ENCODE assay signal across 16 cellular contexts in the genomic region with DNA sequence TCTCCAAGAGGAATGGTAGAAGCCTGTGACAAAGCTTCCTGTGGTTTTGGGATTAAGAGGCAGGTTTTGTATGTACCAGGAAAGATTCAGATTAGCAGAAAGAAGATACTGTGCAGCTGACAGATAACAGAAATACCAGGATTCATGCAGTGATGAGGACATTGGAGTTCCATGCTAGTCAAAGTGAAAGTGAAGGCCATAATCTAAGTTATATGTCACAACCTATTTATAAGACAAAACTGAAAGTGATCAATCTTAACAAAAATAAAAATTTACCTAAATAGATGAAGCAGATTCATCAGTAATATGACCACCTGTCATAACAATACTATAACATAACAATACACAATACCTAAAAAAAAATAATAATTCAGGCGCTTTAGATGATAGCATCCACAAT.
DNase-seq lines count a peak whose midpoint lies in the region; ATAC-seq and FAIRE-seq lines count a peak whose summit lies in the region.
"Had no signal": no experiment of that assay in that cellular context is flagged by ENCODE, and none has a peak within 500 bp of the region (broad histone marks: within the 10 kb centered on the region; RNA-seq: fewer than 3 reads in every experiment).

No MANE protein-coding gene starts in this region.

- peak; percentile 70 for FAIRE-seq in G401.6 (lab: Jason Lieb, UNC)

- no peak for DNase-seq in NCI-H2029 (lab: John Stamatoyannopoulos, UW)
- no peak for DNase-seq in germinal center (ENCODE audit: low spot score)
- DNase-seq in midbrain (lab: John Stamatoyannopoulos, UW), result no peak
- DNase-seq: activated naive CD4-positive, alpha-beta T cell; CD4-positive, alpha-beta memory T cell; cortex of kidney; MG63; NCI-H2081; NCI-H748 treated with DMSO at 0.1 percent for 48 hours; right cardiac atrium; T-cell had no signal

- peak; percentile 71 for ATAC-seq in GM19467 (IDR thresholded peaks at IDR 0.05; ENCODE audit: unreplicated experiment)
- peak; percentile 57 for ATAC-seq in HG02798 (IDR thresholded peaks at IDR 0.05; ENCODE audit: poor library complexity, unreplicated experiment)
- ATAC-seq in HG03457 (IDR thresholded peaks at IDR 0.05; ENCODE audit: unreplicated experiment), result peak; percentile 83
- no peak for ATAC-seq in HG02571 (IDR thresholded peaks at IDR 0.05; ENCODE audit: unreplicated experiment)
- ATAC-seq: right cardiac atrium, T-cell had no signal
